13 cellular contexts compared by ENCODE assay signal in the genomic region with DNA sequence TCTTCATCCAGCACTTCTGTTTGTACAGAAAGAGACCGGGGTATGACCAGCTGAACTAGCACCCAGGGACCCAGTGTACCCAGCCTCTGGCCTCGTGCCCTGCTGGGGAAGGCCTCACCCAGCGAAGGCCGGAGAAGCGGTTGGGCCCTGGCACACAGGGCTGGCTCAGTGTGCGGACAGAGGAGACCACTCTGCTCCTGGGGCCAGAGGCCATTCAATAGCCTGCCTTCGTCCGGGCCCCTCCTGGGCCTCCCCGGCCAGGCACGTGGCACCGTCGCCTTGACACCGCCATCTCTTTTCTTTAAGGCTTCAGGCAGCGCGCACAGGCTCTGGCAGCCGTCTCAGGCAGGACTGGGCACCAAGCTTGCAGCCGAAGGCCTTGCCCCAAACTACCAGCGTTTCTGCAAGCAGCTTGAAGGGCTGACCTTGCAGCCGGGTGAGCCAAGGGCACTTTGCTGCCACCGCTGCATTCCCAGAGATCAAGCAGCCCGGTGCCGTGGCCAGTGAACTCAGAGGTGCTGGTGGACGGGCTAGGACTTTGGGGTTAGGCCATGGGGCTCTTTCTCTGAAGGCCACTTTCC. TPM values are rescaled to one million over a fixed set of nuclear protein-coding genes. Genes with fewer than 3 reads are reported as not detected.
A peak's percentile ranks its signal among the peaks of the same experiment; 100 is the strongest.
DNase-seq lines count a peak whose midpoint lies in the region; ATAC-seq, FAIRE-seq and TF ChIP-seq lines count a peak whose summit lies in the region.
"Had no signal": no experiment of that assay in that cellular context is flagged by ENCODE, and none has a peak within 500 bp of the region (broad histone marks: within the 10 kb centered on the region; RNA-seq: fewer than 3 reads in every experiment).

No MANE protein-coding gene starts in this region.

- WGBS in pancreas, 2 donors: 80 to 84% methylated on average over 23 of the region's 23 CpGs
- WGBS in aorta, 2 donors: 43 to 52% methylated on average over 23 of the region's 23 CpGs

- no peak for TF ChIP-seq CTCF in left ventricle myocardium inferior (IDR thresholded peaks at IDR 0.05; ENCODE audit: borderline replicate concordance)
- TF ChIP-seq CTCF in pancreas (IDR thresholded peaks at IDR 0.05): no peak

- no peaks in the 10 kb centered on the region for H3K27me3 ChIP-seq in left ventricle myocardium inferior (ENCODE audit: low read depth)
- H3K27me3 ChIP-seq in pancreas: no peaks in the 10 kb centered on the region
- H3K27me3 ChIP-seq in aorta (ENCODE audit: control insufficient read depth in 1 of 2, insufficient read depth in 2 of 2, low read length in 1 of 2): no peaks in the 10 kb centered on the region
- H3K27me3 ChIP-seq: neural progenitor cell had no signal

- H3K4me1 ChIP-seq in left ventricle myocardium inferior (peaks cover 54% of the 10 kb centered on the region), pancreas (peaks cover 0 to 3% (median 0%) of the 10 kb centered on the region in 3 donors), aorta (ENCODE audit: control insufficient read depth in 1 of 2, insufficient read depth in 2 of 2, low read length in 2 of 2) (no peaks in the 10 kb centered on the region)
- H3K4me1 ChIP-seq: neural progenitor cell had no signal

- no peak for FAIRE-seq in pancreas (lab: Jason Lieb, UNC)

- H3K27ac ChIP-seq in left ventricle myocardium inferior (replicated peaks) (peak overlapping the region; percentile 87), pancreas (peak overlapping the region in 1 of 4 donors; percentile 55), aorta (ENCODE audit: low read depth in 1 of 2, low read length in 2 of 2) (peak overlapping the region in 1 of 2 donors; percentile 89)
- H3K27ac ChIP-seq: neural progenitor cell had no signal

- H3K36me3 ChIP-seq in left ventricle myocardium inferior (peaks cover 36% of the 10 kb centered on the region), pancreas (peaks cover 0 to 14% (median 0%) of the 10 kb centered on the region in 3 donors), aorta (ENCODE audit: control insufficient read depth in 1 of 2, insufficient read depth in 2 of 2, low read length in 1 of 2) (no peaks in the 10 kb centered on the region)
- H3K36me3 ChIP-seq: neural progenitor cell had no signal

- intact Hi-C loops in Right ventricle myocardium inferior (cut with DNase I) (no loop called here), cardiac septum (cut with DNase I) (loop anchor here (10.0 kb wide), 1 partner anchor 126 kb away; no protein-coding TSS in a partner anchor), left ventricle myocardium inferior (cut with micrococcal nuclease) (no loop called here), pancreas (cut with DNase I) (no loop called here), aorta (cut with DNase I) (loop anchor here in 1 of 2 donors (1.0 kb wide), 1 partner anchor 8 kb away; the partner anchor contains the start of genes EMC6 and TAX1BP3)

- no peak overlapping the region for H3K4me3 ChIP-seq in left ventricle myocardium inferior
- H3K4me3 ChIP-seq in pancreas: no peak overlapping the region
- no peak overlapping the region for H3K4me3 ChIP-seq in aorta (ENCODE audit: low read length in 2 of 2)
- H3K4me3 ChIP-seq: neural progenitor cell had no signal

- H3K9me3 ChIP-seq in left ventricle myocardium inferior (replicated peaks) (no peaks in the 10 kb centered on the region), pancreas (no peaks in the 10 kb centered on the region), aorta (ENCODE audit: control insufficient read depth, low read length) (no peaks in the 10 kb centered on the region)

- ATAC-seq in Right ventricle myocardium inferior: peak; percentile 24
- peak in 3 of 4 donors; percentile 10 to 35 (median 23) for ATAC-seq in pancreas
- peak; percentile 5 for ATAC-seq in aorta (ENCODE audit: low FRiP score)

- no peak for DNase-seq in Right ventricle myocardium inferior (ENCODE audit: missing footprints)
- no peak for DNase-seq in cardiac septum (ENCODE audit: low spot score)
- DNase-seq in left ventricle myocardium inferior: peak; percentile 42
- no peak for DNase-seq in pancreas
- DNase-seq in aorta: no peak
- no peak for DNase-seq in foreskin melanocyte
- no peak for DNase-seq in stimulated activated CD4-positive, alpha-beta T cell treated with anti-CD3 and anti-CD28 coated beads, Interleukin-1b, Interleukin-23, amount 100 ng/mL, for 48 hours
- DNase-seq in ecto neural progenitor cell (ENCODE audit: low spot score): no peak
- DNase-seq: activated naive CD8-positive, alpha-beta T cell treated with anti-CD3 and anti-CD28 coated beads for 36 hours; NCI-H187; stimulated activated CD4-positive, alpha-beta T cell treated with anti-CD3 and anti-CD28 coated beads, Interleukin-2, amount 100 ng/mL, for 48 hours; stimulated activated naive CD4-positive, alpha-beta T cell treated with Interleukin-2 at 50 U/mL for 16 hours had no signal

RNA-seq across cellular contexts. Expression of gene TAX1BP3, which starts 8.0 kb away (rescaled TPM):
- 157 TPM for total RNA-seq in Right ventricle myocardium inferior
- 158 TPM for total RNA-seq in cardiac septum
- 165 TPM for total RNA-seq in left ventricle myocardium inferior
- total RNA-seq in pancreas: 10 to 100 TPM; 31.4 to 80.6 (median 36.5) TPM
- 10 to 100 TPM; 58.4 to 62.7 TPM for polyA plus RNA-seq in pancreas
- 100 to 1,000 TPM; 101 to 108 TPM for total RNA-seq in aorta
- polyA plus RNA-seq in aorta: 100 to 1,000 TPM in 1 of 2 donors, 10 to 100 TPM in 1; 93.2 to 155 TPM

RNA-seq across cellular contexts. Expression of gene EMC6, which starts 8.2 kb away (rescaled TPM):
- total RNA-seq in Right ventricle myocardium inferior: 65.5 TPM
- total RNA-seq in cardiac septum: 54.0 TPM
- 57.0 TPM for total RNA-seq in left ventricle myocardium inferior
- total RNA-seq in pancreas: 10 to 100 TPM; 12.1 to 19.7 (median 14.4) TPM
- polyA plus RNA-seq in pancreas: 10 to 100 TPM; 30.9 to 34.6 TPM
- total RNA-seq in aorta: 10 to 100 TPM; 19.2 to 25.7 TPM
- polyA plus RNA-seq in aorta: 10 to 100 TPM; 33.1 to 48.5 TPM

RNA-seq across cellular contexts. Expression of gene CTNS, which starts 23.8 kb away (rescaled TPM):
- 6.6 TPM for total RNA-seq in Right ventricle myocardium inferior
- total RNA-seq in cardiac septum: 6.4 TPM
- total RNA-seq in left ventricle myocardium inferior: 6.2 TPM
- 10 to 100 TPM in 5 of 6 donors, 1 to 10 TPM in 1; 9.0 to 14.2 (median 12.4) TPM for total RNA-seq in pancreas
- 10 to 100 TPM; 12.6 to 14.0 TPM for polyA plus RNA-seq in pancreas
- total RNA-seq in aorta: 10 to 100 TPM; 10.8 to 13.8 TPM
- polyA plus RNA-seq in aorta: 10 to 100 TPM in 1 of 2 donors, 1 to 10 TPM in 1; 4.4 to 12.0 TPM

RNA-seq across cellular contexts. Expression of gene SHPK, which starts 24.4 kb away (rescaled TPM):
- total RNA-seq in Right ventricle myocardium inferior (4.4 TPM), cardiac septum (4.8 TPM), left ventricle myocardium inferior (4.0 TPM), pancreas (1 to 10 TPM; 8.0 to 9.8 (median 8.8) TPM), aorta (10 to 100 TPM in 1 of 2 donors, 1 to 10 TPM in 1; 7.4 to 15.8 TPM)
- polyA plus RNA-seq in pancreas (10 to 100 TPM in 1 of 2 donors, 1 to 10 TPM in 1; 7.4 to 10.5 TPM), aorta (1 to 10 TPM; 4.3 to 6.8 TPM)

RNA-seq across cellular contexts. Expression of gene P2RX5, which starts 35.6 kb away (rescaled TPM):
- total RNA-seq in Right ventricle myocardium inferior (19.4 TPM), cardiac septum (37.9 TPM), left ventricle myocardium inferior (18.3 TPM), pancreas (1 to 10 TPM in 1 of 6 donors, under 1 TPM in 5; 0.13 to 1.4 (median 0.47) TPM), aorta (1 to 10 TPM; 1.0 to 1.3 TPM)
- polyA plus RNA-seq in pancreas (1 to 10 TPM in 1 of 2 donors, under 1 TPM in 1; 0.91 to 1.3 TPM), aorta (1 to 10 TPM in 1 of 2 donors, under 1 TPM in 1; 0.61 to 4.9 TPM)
